In the genomic region with DNA sequence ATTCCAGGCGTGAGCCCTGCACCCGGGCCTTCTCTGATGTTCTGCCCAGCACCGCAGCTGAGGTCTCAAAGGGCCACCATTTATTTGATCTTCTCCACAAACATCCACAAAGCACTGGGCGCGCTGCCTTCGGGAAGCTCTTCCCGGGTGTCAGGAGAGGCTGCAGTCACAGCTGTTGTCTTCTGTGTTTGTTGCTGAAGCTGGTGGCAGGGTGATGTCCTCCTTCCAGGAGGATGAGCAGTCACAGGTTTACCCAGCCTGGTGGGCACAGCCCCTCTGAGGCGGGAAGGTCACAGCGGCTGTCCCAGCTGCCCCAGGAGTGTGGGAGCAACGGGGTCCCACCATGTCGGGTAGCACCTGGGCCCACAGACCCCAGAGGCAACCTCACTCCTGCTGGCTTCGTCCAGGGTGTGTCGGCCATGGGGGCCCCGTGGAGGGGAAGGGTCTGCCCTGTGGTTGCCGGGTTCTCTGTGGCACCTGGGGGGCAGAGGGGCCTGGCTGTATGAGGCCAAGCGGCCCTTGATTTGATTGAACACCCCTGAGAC, we compare ENCODE assay signal across 1 cellular context.
TF ChIP-seq lines count a peak whose summit lies in the region.

No MANE protein-coding gene starts in this region.

TF ChIP-seq in GM23338, 12 proteins besides CTCF, POLR2A, EP300 and RAD21 (continued from another document):
- TF ChIP-seq, protein P1, sequence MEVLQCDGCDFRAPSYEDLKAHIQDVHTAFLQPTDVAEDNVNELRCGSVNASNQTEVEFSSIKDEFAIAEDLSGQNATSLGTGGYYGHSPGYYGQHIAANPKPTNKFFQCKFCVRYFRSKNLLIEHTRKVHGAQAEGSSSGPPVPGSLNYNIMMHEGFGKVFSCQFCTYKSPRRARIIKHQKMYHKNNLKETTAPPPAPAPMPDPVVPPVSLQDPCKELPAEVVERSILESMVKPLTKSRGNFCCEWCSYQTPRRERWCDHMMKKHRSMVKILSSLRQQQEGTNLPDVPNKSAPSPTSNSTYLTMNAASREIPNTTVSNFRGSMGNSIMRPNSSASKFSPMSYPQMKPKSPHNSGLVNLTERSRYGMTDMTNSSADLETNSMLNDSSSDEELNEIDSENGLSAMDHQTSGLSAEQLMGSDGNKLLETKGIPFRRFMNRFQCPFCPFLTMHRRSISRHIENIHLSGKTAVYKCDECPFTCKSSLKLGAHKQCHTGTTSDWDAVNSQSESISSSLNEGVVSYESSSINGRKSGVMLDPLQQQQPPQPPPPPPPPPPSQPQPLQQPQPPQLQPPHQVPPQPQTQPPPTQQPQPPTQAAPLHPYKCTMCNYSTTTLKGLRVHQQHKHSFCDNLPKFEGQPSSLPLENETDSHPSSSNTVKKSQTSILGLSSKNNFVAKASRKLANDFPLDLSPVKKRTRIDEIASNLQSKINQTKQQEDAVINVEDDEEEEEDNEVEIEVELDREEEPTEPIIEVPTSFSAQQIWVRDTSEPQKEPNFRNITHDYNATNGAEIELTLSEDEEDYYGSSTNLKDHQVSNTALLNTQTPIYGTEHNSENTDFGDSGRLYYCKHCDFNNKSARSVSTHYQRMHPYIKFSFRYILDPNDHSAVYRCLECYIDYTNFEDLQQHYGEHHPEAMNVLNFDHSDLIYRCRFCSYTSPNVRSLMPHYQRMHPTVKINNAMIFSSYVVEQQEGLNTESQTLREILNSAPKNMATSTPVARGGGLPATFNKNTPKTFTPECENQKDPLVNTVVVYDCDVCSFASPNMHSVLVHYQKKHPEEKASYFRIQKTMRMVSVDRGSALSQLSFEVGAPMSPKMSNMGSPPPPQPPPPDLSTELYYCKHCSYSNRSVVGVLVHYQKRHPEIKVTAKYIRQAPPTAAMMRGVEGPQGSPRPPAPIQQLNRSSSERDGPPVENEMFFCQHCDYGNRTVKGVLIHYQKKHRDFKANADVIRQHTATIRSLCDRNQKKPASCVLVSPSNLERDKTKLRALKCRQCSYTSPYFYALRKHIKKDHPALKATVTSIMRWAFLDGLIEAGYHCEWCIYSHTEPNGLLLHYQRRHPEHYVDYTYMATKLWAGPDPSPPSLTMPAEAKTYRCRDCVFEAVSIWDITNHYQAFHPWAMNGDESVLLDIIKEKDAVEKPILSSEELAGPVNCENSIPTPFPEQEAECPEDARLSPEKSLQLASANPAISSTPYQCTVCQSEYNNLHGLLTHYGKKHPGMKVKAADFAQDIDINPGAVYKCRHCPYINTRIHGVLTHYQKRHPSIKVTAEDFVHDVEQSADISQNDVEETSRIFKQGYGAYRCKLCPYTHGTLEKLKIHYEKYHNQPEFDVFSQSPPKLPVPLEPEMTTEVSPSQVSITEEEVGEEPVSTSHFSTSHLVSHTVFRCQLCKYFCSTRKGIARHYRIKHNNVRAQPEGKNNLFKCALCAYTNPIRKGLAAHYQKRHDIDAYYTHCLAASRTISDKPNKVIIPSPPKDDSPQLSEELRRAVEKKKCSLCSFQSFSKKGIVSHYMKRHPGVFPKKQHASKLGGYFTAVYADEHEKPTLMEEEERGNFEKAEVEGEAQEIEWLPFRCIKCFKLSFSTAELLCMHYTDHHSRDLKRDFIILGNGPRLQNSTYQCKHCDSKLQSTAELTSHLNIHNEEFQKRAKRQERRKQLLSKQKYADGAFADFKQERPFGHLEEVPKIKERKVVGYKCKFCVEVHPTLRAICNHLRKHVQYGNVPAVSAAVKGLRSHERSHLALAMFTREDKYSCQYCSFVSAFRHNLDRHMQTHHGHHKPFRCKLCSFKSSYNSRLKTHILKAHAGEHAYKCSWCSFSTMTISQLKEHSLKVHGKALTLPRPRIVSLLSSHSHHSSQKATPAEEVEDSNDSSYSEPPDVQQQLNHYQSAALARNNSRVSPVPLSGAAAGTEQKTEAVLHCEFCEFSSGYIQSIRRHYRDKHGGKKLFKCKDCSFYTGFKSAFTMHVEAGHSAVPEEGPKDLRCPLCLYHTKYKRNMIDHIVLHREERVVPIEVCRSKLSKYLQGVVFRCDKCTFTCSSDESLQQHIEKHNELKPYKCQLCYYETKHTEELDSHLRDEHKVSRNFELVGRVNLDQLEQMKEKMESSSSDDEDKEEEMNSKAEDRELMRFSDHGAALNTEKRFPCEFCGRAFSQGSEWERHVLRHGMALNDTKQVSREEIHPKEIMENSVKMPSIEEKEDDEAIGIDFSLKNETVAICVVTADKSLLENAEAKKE (CRISPR knock-in tag; IDR thresholded peaks at IDR 0.05): no peak
